ENCODE assay signal across 9 cellular contexts in the genomic region with DNA sequence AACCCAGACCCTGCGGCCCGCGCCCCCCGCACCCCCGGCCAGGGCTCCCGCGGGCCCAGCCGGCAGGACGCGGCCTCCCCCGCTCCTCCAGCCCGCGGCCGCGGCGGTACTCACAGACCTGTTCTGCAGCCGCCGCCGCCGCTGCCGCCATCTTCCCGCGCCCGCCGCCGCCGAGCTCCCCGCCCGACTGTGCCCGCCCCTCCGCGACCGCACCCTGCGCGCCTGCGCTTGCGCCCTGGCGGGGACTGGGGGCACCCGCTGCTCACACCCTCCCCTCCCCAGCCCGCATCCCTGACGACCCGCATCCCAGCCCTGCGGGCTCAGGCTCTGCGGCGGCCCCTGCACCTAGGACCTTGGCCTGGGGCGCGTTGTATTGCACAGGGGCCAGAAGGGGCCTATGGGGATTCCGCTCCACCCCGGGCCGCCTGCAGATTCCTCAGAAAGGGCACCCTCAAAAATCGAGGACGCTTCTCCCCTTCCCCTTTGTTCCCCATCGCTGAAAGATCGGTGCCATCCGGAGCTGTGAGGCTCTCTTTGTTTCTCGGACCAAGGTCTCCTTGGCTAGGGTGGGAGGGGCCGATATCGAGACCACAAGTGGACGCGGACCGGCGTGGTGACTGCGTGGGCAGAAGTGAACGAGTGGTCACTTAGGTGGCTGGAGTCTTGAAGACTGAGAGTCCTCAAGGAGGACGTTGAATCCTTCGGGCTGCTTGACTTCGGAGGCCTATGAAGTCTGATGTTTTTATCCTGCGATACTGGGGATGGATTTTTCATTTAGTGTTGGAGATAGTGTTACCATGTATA. TPM values are rescaled to one million over a fixed set of nuclear protein-coding genes. Genes with fewer than 3 reads are reported as not detected.
DNase-seq lines count a peak whose midpoint lies in the region; ATAC-seq and TF ChIP-seq lines count a peak whose summit lies in the region.
"Had no signal": no experiment of that assay in that cellular context is flagged by ENCODE, and none has a peak within 500 bp of the region (broad histone marks: within the 10 kb centered on the region; RNA-seq: fewer than 3 reads in every experiment).

A gene with protein sequence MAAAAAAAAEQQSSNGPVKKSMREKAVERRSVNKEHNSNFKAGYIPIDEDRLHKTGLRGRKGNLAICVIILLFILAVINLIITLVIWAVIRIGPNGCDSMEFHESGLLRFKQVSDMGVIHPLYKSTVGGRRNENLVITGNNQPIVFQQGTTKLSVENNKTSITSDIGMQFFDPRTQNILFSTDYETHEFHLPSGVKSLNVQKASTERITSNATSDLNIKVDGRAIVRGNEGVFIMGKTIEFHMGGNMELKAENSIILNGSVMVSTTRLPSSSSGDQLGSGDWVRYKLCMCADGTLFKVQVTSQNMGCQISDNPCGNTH (minus strand): TSS at position 191 of the 804 bp plus-strand sequence. CDS start 40 bp downstream, at position 151.

- H3K4me3 ChIP-seq in CD8-positive, alpha-beta T cell (ENCODE audit: low read depth, low read length), result peak within 1 kb of the TSS; percentile 74

- H3K27me3 ChIP-seq in CD8-positive, alpha-beta T cell (ENCODE audit: insufficient read depth, low read length), result no peaks in the 10 kb centered on the region

- H3K36me3 Mint-ChIP-seq in CD8-positive, alpha-beta T cell, result peaks cover 3% of the 10 kb centered on the region

- peak within 1 kb of the TSS; percentile 85 for H3K4me3 Mint-ChIP-seq in CD8-positive, alpha-beta T cell

- peaks cover 14% of the 10 kb centered on the region for H3K4me1 ChIP-seq in CD8-positive, alpha-beta T cell (ENCODE audit: insufficient read depth, low read length)

- intact Hi-C loops in CD8-positive, alpha-beta T cell (cut with DNase I, micrococcal nuclease), result loop anchor here (1.0 to 5.0 kb wide), 5 partner anchors 196 to 1339 kb away; a partner anchor contains a TSS

- H3K27ac Mint-ChIP-seq in CD8-positive, alpha-beta T cell, result peak within 1 kb of the TSS; percentile 19

- H3K27ac ChIP-seq in CD8-positive, alpha-beta T cell (ENCODE audit: low read depth, low read length), result no peak within 1 kb of the TSS
- H3K27ac ChIP-seq in RWPE1 (peak within 1 kb of the TSS; percentile 74), substantia nigra (ENCODE audit: low read depth, low read length, poor library complexity, severe bottlenecking) (peak within 1 kb of the TSS; percentile 78)
- H3K27ac ChIP-seq: epithelial cell of prostate had no signal

- peak; percentile 29 to 83 (median 71) for DNase-seq in CD8-positive, alpha-beta T cell
- DNase-seq in RWPE1 (ENCODE audit: low spot score) (peak; percentile 53), germinal center (ENCODE audit: low spot score) (peak; percentile 82), occipital lobe (lab: John Stamatoyannopoulos, UW) (peak; percentile 77), substantia nigra (lab: John Stamatoyannopoulos, UW) (peak in 48 of 49 donors; percentile 19 to 87 (median 68))
- peak in 3 of 4 experiments; percentile 26 to 66 (median 39) for DNase-seq in activated naive CD4-positive, alpha-beta T cell (lab: John Stamatoyannopoulos, UW)

- CTCF ChIA-PET in CD8-positive, alpha-beta T cell (lab: Charles Lee), result interaction anchor here (0.7 to 2.4 kb wide), 2 partner anchors 13 to 205 kb away, joined by 4 to 9 read pairs; no protein-coding TSS in a partner anchor
- CTCF ChIA-PET in RWPE1 (lab: Yijun Ruan, JAX), result interaction anchor here (0.6 kb wide), 1 partner anchor 13 kb away, joined by 3 read pairs; no protein-coding TSS in a partner anchor

- peaks cover 26% of the 10 kb centered on the region for H3K4me1 Mint-ChIP-seq in CD8-positive, alpha-beta T cell (ENCODE audit: low read depth)

- ATAC-seq in CD8-positive, alpha-beta T cell, result peak; percentile 94
- ATAC-seq in GM19455 (IDR thresholded peaks at IDR 0.05; ENCODE audit: unreplicated experiment) (peak; percentile 92), HG03565 (IDR thresholded peaks at IDR 0.05; ENCODE audit: unreplicated experiment) (peak; percentile 72)

- H3K9me3 Mint-ChIP-seq in CD8-positive, alpha-beta T cell, result no peaks in the 10 kb centered on the region

- no peak for TF ChIP-seq CTCF in CD8-positive, alpha-beta T cell (IDR thresholded peaks at IDR 0.05)
- TF ChIP-seq CTCF in RWPE1 (conservative IDR thresholded peaks at IDR 0.05; ENCODE audit: low read depth), result no peak

- POLR2A ChIA-PET in CD8-positive, alpha-beta T cell (lab: Charles Lee), result interaction anchor here (1.3 to 1.4 kb wide), 2 partner anchors 9 to 195 kb away, joined by 3 to 4 read pairs; a partner anchor contains a TSS
- POLR2A ChIA-PET in RWPE1 (lab: Yijun Ruan, JAX; ENCODE audit: low non-redundant PET), result no interaction called here

- H3K9me3 ChIP-seq in CD8-positive, alpha-beta T cell (ENCODE audit: low read length), result no peaks in the 10 kb centered on the region

- H3K27me3 Mint-ChIP-seq in CD8-positive, alpha-beta T cell (ENCODE audit: low read depth), result peaks cover 11% of the 10 kb centered on the region

- H3K36me3 ChIP-seq in CD8-positive, alpha-beta T cell (ENCODE audit: insufficient read depth, low read length), result no peaks in the 10 kb centered on the region

RNA-seq across cellular contexts. Expression of the gene that starts here (rescaled TPM):
- total RNA-seq in CD8-positive, alpha-beta T cell, result 1 to 10 TPM; 3.0 to 3.1 TPM
- total RNA-seq in occipital lobe, result 65.5 TPM

Comparison
In these comparisons a context has a peak if more than half of its experiments do, and no peak if none do; other contexts are left out.
1. RNA of the gene that starts here (total RNA-seq): 65.5 TPM in occipital lobe (single experiment); 3.0 to 3.1 TPM in CD8-positive, alpha-beta T cell; every median in the first group is over 10 times any median in the second.
2. Peak in every context shown above with its lines, with median percentiles within 50 percentile points of each other: ATAC-seq and DNase-seq.